25 cellular contexts compared by ENCODE assay signal in the genomic region with DNA sequence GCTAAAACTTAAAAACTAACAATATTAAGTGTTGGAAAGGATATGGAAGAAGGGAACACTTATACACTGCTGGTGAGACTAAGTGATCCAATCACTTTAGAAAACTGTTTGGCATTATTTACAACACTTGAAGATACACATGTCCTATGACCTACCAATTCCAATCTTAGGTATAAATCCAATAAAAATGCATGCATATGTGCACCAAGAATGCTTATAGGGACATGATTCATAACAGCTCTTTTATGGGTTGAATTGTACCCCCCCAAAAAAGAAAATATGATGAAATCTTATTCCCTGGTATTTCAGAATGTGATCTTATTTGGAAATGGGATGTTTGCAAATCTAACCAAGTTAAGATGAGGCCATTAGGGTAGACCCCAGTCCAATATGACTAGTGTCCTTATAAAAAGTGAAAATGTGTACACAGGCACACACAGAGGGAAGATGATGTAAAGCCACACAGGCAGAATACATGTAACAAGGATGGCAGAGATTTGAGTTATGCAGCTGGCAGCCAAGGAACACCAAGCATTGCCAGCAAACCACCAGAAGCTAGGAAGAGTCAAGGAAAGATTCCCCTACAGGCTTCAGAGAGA. TPM values are rescaled to one million over a fixed set of nuclear protein-coding genes. Genes with fewer than 3 reads are reported as not detected.
DNase-seq lines count a peak whose midpoint lies in the region; ATAC-seq and TF ChIP-seq lines count a peak whose summit lies in the region.
"Had no signal": no experiment of that assay in that cellular context is flagged by ENCODE, and none has a peak within 500 bp of the region (broad histone marks: within the 10 kb centered on the region; RNA-seq: fewer than 3 reads in every experiment).

No MANE protein-coding gene starts in this region.

- H3K4me2 ChIP-seq in mammary epithelial cell (ENCODE audit: insufficient read depth, low read depth, low read length): no peak overlapping the region
- H3K4me2 ChIP-seq: A549; BLaER1 treated with 17β-estradiol and CSF1 and Interleukin-3, amounts not matched to agents 10 nM and 100 nM had no signal

- H2AFZ ChIP-seq in mammary epithelial cell (ENCODE audit: low read depth, low read length): no peak overlapping the region

- peak; percentile 3 for DNase-seq in mammary epithelial cell
- no peak for DNase-seq in breast epithelium (ENCODE audit: low spot score in 2 of 2)
- peak; percentile 64 for DNase-seq in HCEC 1CT
- no peak for DNase-seq in RWPE2 (ENCODE audit: low spot score)
- peak; percentile 13 to 23 for DNase-seq in foreskin keratinocyte
- DNase-seq in DMS153 treated with DMSO at 0.1 percent for 48 hours (lab: John Stamatoyannopoulos, UW; ENCODE audit: unreplicated experiment): no peak
- DNase-seq in stomach: no peak
- DNase-seq in germinal center (ENCODE audit: low spot score): no peak
- DNase-seq: 8988T; ACHN; AML-193; BE2C; CD4-positive, alpha-beta T cell; CD8-positive, alpha-beta memory T cell; DMS 273 treated with DMSO at 0.1 percent for 48 hours; DMS53; DMS79 treated with DMSO at 0.1 percent for 48 hours; GF-D8; GOT3; H7 had no signal

- H3K36me3 ChIP-seq in mammary epithelial cell (ENCODE audit: insufficient read depth, low read length): no peaks in the 10 kb centered on the region
- no peaks in the 10 kb centered on the region for H3K36me3 ChIP-seq in breast epithelium
- no peaks in the 10 kb centered on the region for H3K36me3 ChIP-seq in RWPE2 (ENCODE audit: low read depth)
- no peaks in the 10 kb centered on the region for H3K36me3 ChIP-seq in stomach
- H3K36me3 ChIP-seq: BE2C; BLaER1 treated with 17β-estradiol and CSF1 and Interleukin-3, amounts not matched to agents 10 nM and 100 nM had no signal

- no peak overlapping the region for H3K4me3 ChIP-seq in mammary epithelial cell (replicated peaks in 1 of 3; ENCODE audit: insufficient read depth in 1 of 3, low read depth in 2 of 3, low read length in 3 of 3)
- no peak overlapping the region for H3K4me3 ChIP-seq in breast epithelium
- no peak overlapping the region for H3K4me3 ChIP-seq in RWPE2 (ENCODE audit: severe bottlenecking)
- H3K4me3 ChIP-seq in stomach: no peak overlapping the region
- H3K4me3 ChIP-seq: A549; BLaER1 treated with 17β-estradiol and CSF1 and Interleukin-3, amounts not matched to agents 10 nM and 100 nM had no signal

- dilution Hi-C loops in mammary epithelial cell (cut with HindIII; ENCODE audit: low sequenced_read_pairs): no loop called here

- TF ChIP-seq CTCF in mammary epithelial cell (conservative IDR thresholded peaks at IDR 0.05 in 1 of 2, IDR thresholded peaks at IDR 0.05 in 1 of 2; ENCODE audit: extremely low read depth in 1 of 2, insufficient read depth in 1 of 2, low read depth in 1 of 2, low read length in 2 of 2) (no peak), breast epithelium (IDR thresholded peaks at IDR 0.05) (no peak), RWPE2 (IDR thresholded peaks at IDR 0.05; ENCODE audit: poor library complexity, severe bottlenecking) (no peak), foreskin keratinocyte (conservative IDR thresholded peaks at IDR 0.05) (no peak), stomach (IDR thresholded peaks at IDR 0.05) (no peak)

- TF ChIP-seq POLR2A in breast epithelium (IDR thresholded peaks at IDR 0.05): no peak
- TF ChIP-seq POLR2A in stomach (IDR thresholded peaks at IDR 0.05): no peak

- no TSS peak for BruUV-seq in mammary epithelial cell (replicated peaks; lab: Mats Ljungman, UMichigan)

- peaks cover 2% of the 10 kb centered on the region for H3K27me3 ChIP-seq in mammary epithelial cell (ENCODE audit: insufficient read depth, low read length)
- no peaks in the 10 kb centered on the region for H3K27me3 ChIP-seq in breast epithelium
- no peaks in the 10 kb centered on the region for H3K27me3 ChIP-seq in RWPE2 (ENCODE audit: insufficient read depth, poor library complexity, severe bottlenecking)
- H3K27me3 ChIP-seq in foreskin keratinocyte: no peaks in the 10 kb centered on the region
- no peaks in the 10 kb centered on the region for H3K27me3 ChIP-seq in stomach
- H3K27me3 ChIP-seq: BE2C; BLaER1 treated with 17β-estradiol and CSF1 and Interleukin-3, amounts not matched to agents 10 nM and 100 nM had no signal

- H3K79me2 ChIP-seq in mammary epithelial cell (ENCODE audit: insufficient read depth, low read length): no peaks in the 10 kb centered on the region

- H3K27ac ChIP-seq in mammary epithelial cell (ENCODE audit: insufficient read depth, low read depth, low read length): no peak overlapping the region
- no peak overlapping the region for H3K27ac ChIP-seq in breast epithelium
- H3K27ac ChIP-seq in RWPE2 (ENCODE audit: poor library complexity, severe bottlenecking): peak overlapping the region; percentile 44
- H3K27ac ChIP-seq in foreskin keratinocyte: no peak overlapping the region
- H3K27ac ChIP-seq in stomach: no peak overlapping the region
- H3K27ac ChIP-seq: A549; BLaER1 treated with 17β-estradiol and CSF1 and Interleukin-3, amounts not matched to agents 10 nM and 100 nM had no signal

- no peaks in the 10 kb centered on the region for H4K20me1 ChIP-seq in mammary epithelial cell (ENCODE audit: insufficient read depth, low read length)
- H4K20me1 ChIP-seq: BLaER1 treated with 17β-estradiol and CSF1 and Interleukin-3, amounts not matched to agents 10 nM and 100 nM had no signal

- no peak overlapping the region for H3K9ac ChIP-seq in mammary epithelial cell (ENCODE audit: insufficient read depth, low read length)
- H3K9ac ChIP-seq: BLaER1 treated with 17β-estradiol and CSF1 and Interleukin-3, amounts not matched to agents 10 nM and 100 nM had no signal

- in situ Hi-C loops in mammary epithelial cell (cut with MboI; ENCODE audit: low sequenced_read_pairs in 2 of 2): no loop called here

- TF ChIP-seq EP300 in stomach (IDR thresholded peaks at IDR 0.05): no peak

- H3K9me3 ChIP-seq in mammary epithelial cell (replicated peaks; ENCODE audit: insufficient read depth, low read length) (no peaks in the 10 kb centered on the region), breast epithelium (no peaks in the 10 kb centered on the region), RWPE2 (ENCODE audit: severe bottlenecking) (no peaks in the 10 kb centered on the region), stomach (no peaks in the 10 kb centered on the region)
- H3K9me3 ChIP-seq: A549; BE2C; BLaER1 treated with 17β-estradiol and CSF1 and Interleukin-3, amounts not matched to agents 10 nM and 100 nM had no signal

- intact Hi-C loops in mammary epithelial cell (cut with micrococcal nuclease): no loop called here
- intact Hi-C loops in breast epithelium (cut with DNase I; ENCODE audit: low total_unique reads): no loop called here
- intact Hi-C loops in stomach (cut with DNase I; ENCODE audit: low total_unique reads): no loop called here

- peak; percentile 73 for ATAC-seq in RWPE2 (ENCODE audit: low read depth)
- no peak for ATAC-seq in foreskin keratinocyte
- ATAC-seq: A549, HCT116 had no signal

- H3K4me1 ChIP-seq in mammary epithelial cell (ENCODE audit: insufficient read depth, low read length): no peaks in the 10 kb centered on the region
- H3K4me1 ChIP-seq in breast epithelium: no peaks in the 10 kb centered on the region
- H3K4me1 ChIP-seq in RWPE2 (ENCODE audit: insufficient read depth, poor library complexity, severe bottlenecking): peaks cover 20% of the 10 kb centered on the region
- H3K4me1 ChIP-seq in foreskin keratinocyte: peaks cover 12% of the 10 kb centered on the region
- peaks cover 0 to 7% (median 2%) of the 10 kb centered on the region in 4 donors for H3K4me1 ChIP-seq in stomach
- H3K4me1 ChIP-seq: A549, BE2C had no signal

- CTCF ChIA-PET in mammary epithelial cell (lab: Charles Lee; ENCODE audit: low non-redundant PET): no interaction called here

RNA-seq across cellular contexts. Expression of a gene that starts 15.3 kb away (rescaled TPM):
- total RNA-seq in mammary epithelial cell: not detected
- polyA plus RNA-seq in mammary epithelial cell: not detected
- polyA minus RNA-seq in mammary epithelial cell: not detected
- total RNA-seq in breast epithelium: not detected
- total RNA-seq in foreskin keratinocyte: not detected in 2 replicates
- not detected in 2 replicates for polyA plus RNA-seq in foreskin keratinocyte
- not detected for total RNA-seq in stomach
- polyA plus RNA-seq in stomach: not detected
- total RNA-seq: G401, H7 had no signal
- polyA plus RNA-seq: A549, CD14-positive monocyte had no signal

RNA-seq across cellular contexts. Expression of a gene that starts 38.3 kb away (rescaled TPM):
- total RNA-seq in mammary epithelial cell: 10 to 100 TPM; 27.5 to 34.9 TPM
- 29.3 TPM for polyA plus RNA-seq in mammary epithelial cell
- polyA minus RNA-seq in mammary epithelial cell: 39.6 TPM
- total RNA-seq in breast epithelium: 10 to 100 TPM; 28.2 to 31.6 (median 30.9) TPM
- total RNA-seq in foreskin keratinocyte: 29.2 and 29.8 TPM in 2 replicates
- polyA plus RNA-seq in foreskin keratinocyte: 28.0 and 30.7 TPM in 2 replicates
- 100 to 1,000 TPM in 1 of 5 donors, 10 to 100 TPM in 4; 14.7 to 119 (median 23.3) TPM for total RNA-seq in stomach
- 10 to 100 TPM; 28.4 to 41.4 (median 29.5) TPM for polyA plus RNA-seq in stomach

Comparison
In these comparisons a context has a peak if more than half of its experiments do, and no peak if none do; other contexts are left out.
1. DNase-seq: peak in mammary epithelial cell (single experiment), HCEC 1CT (single experiment) and foreskin keratinocyte (2 of 2); none in breast epithelium (0 of 2), RWPE2 (single experiment), DMS153 treated with DMSO at 0.1 percent for 48 hours (single experiment), stomach (single experiment) and germinal center (single experiment).